ENCODE assay signal across 8 cellular contexts in the genomic region with DNA sequence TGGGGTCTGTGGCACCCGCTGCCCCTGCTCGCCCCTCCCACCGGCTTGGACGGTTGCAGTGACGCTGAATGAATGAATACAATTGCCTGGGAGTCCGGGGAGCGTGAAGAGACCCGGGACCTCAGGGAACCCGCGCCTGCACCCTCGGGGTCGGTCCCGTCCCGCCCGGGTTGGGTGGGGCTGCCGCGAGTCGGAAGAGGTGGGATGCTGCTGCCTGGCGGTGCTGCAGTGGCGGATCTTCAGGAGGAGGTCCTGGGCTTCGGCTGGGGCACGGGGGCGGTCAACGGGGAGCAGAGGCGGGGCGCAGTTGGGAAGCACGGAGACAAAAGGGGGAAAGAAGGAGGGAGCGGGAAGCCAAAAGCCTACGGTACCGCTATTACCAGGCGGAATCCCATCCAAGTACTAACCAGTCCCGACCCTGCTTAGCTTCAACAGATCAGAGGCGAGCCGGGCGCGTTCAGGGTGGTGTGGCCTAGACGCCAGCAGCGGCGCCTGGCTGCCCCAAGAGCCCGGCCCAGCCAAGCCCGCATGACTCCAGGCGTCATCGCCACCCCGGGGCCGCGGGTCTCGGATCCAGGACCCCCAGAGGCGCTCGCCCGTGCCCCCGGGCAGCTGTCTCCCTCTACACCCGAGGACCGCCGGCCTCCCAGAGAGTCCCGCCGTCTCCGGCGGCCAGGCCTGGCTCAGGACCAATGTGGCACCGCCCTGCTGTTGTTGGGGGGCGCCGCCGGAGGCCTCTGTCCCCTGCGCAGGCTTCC.
DNase-seq lines count a peak whose midpoint lies in the region; ATAC-seq and TF ChIP-seq lines count a peak whose summit lies in the region.
"Not testable (repeated sequence)": the region's sequence is repeated elsewhere in the genome, so short reads cannot be mapped to it uniquely, and the experiment has no call there.

No MANE protein-coding gene starts in this region.

- DNase-seq in AG04450 (ENCODE audit: low read depth, low spot score) (peak; percentile 32), M059J (ENCODE audit: low read depth) (peak; percentile 88), left lung (peak; percentile 88 to 98)
- DNase-seq in activated T-cell treated with anti-CD3 and anti-CD28 coated beads, Interleukin-2, amount 50 U/mL, for 1 hour, result peak; percentile 79
- not testable (repeated sequence) for DNase-seq in smooth muscle cell (lab: John Stamatoyannopoulos, UW; ENCODE audit: unreplicated experiment)

- peak overlapping the region; percentile 83 for H3K4me2 ChIP-seq in smooth muscle cell

- peak overlapping the region; percentile 60 for H3K9ac ChIP-seq in endocrine pancreas (ENCODE audit: control insufficient read depth, insufficient read depth, low read length)
- H3K9ac ChIP-seq in smooth muscle cell (ENCODE audit: low read depth), result peak overlapping the region; percentile 55

- POLR2A ChIA-PET in AG04450 (lab: Yijun Ruan, JAX), result not testable (repeated sequence)

- not testable (repeated sequence) for H3K4me1 ChIP-seq in endocrine pancreas (ENCODE audit: control insufficient read depth, insufficient read depth, low read length); smooth muscle cell (ENCODE audit: low read depth)
- H3K4me1 ChIP-seq in left lung, result peaks cover 0 to 37% of the 10 kb centered on the region in 2 donors

- not testable (repeated sequence) for H3K79me2 ChIP-seq in smooth muscle cell (ENCODE audit: low read depth)

- 9% methylated on average over 62 of the region's 63 CpGs for WGBS in smooth muscle cell (ENCODE audit: low lambda C conversion rate)

- H3F3A ChIP-seq in smooth muscle cell (ENCODE audit: low read depth), result not testable (repeated sequence)

- not testable (repeated sequence) for H3K36me3 ChIP-seq in endocrine pancreas (ENCODE audit: control insufficient read depth, insufficient read depth, low read length); left lung; smooth muscle cell (ENCODE audit: low read depth)

- peaks cover 18% of the 10 kb centered on the region for H3K9me3 ChIP-seq in AG04450 (ENCODE audit: control insufficient read depth, insufficient read depth, low read length)
- H3K9me3 ChIP-seq in endocrine pancreas (ENCODE audit: control insufficient read depth, low read length); left lung; smooth muscle cell (replicated peaks; ENCODE audit: low read depth): not testable (repeated sequence)

- peak overlapping the region; percentile 70 for H3K27ac ChIP-seq in AG04450 (ENCODE audit: low read depth, low read length)
- H3K27ac ChIP-seq in left lung, result peak overlapping the region; percentile 64 to 83
- H3K27ac ChIP-seq in smooth muscle cell (ENCODE audit: low read depth), result peak overlapping the region; percentile 33

- H4K20me1 ChIP-seq in smooth muscle cell (ENCODE audit: low read depth), result not testable (repeated sequence)

- intact Hi-C loops in left lung (cut with DNase I), result not testable (repeated sequence)

- H3K27me3 ChIP-seq in AG04450 (ENCODE audit: control insufficient read depth, insufficient read depth, low read length) (peaks cover 14% of the 10 kb centered on the region), left lung (peaks cover 49 to 73% of the 10 kb centered on the region in 2 donors), smooth muscle cell (ENCODE audit: low read depth) (peaks cover 55% of the 10 kb centered on the region)
- not testable (repeated sequence) for H3K27me3 ChIP-seq in endocrine pancreas (ENCODE audit: control insufficient read depth, insufficient read depth, low read length)

- CTCF ChIA-PET in AG04450 (lab: Charles Lee), result not testable (repeated sequence)

- H3K4me3 ChIP-seq in AG04450 (ENCODE audit: low read depth, low read length), result peak overlapping the region; percentile 62
- H3K4me3 ChIP-seq in endocrine pancreas (ENCODE audit: control insufficient read depth, insufficient read depth, low read length), result not testable (repeated sequence)
- peak overlapping the region; percentile 35 to 55 for H3K4me3 ChIP-seq in left lung
- H3K4me3 ChIP-seq in smooth muscle cell, result peak overlapping the region; percentile 44

- ATAC-seq in GM18907 (IDR thresholded peaks at IDR 0.05; ENCODE audit: unreplicated experiment) (peak; percentile 100), HG02840 (IDR thresholded peaks at IDR 0.05; ENCODE audit: low FRiP score, unreplicated experiment) (peak; percentile 100), left lung (peak; percentile 99)

- H2AFZ ChIP-seq in smooth muscle cell (ENCODE audit: low read depth), result peak overlapping the region; percentile 34

- TF ChIP-seq CTCF in AG04450 (IDR thresholded peaks at IDR 0.05; ENCODE audit: low read depth, low read length); left lung (IDR thresholded peaks at IDR 0.05): not testable (repeated sequence)
- TF ChIP-seq CTCF in smooth muscle cell (IDR thresholded peaks at IDR 0.05; ENCODE audit: borderline replicate concordance, insufficient read depth, poor library complexity, severe bottlenecking), result peak; percentile 9
